Comparison of ENCODE assay signal across 1 cellular context in the genomic region with DNA sequence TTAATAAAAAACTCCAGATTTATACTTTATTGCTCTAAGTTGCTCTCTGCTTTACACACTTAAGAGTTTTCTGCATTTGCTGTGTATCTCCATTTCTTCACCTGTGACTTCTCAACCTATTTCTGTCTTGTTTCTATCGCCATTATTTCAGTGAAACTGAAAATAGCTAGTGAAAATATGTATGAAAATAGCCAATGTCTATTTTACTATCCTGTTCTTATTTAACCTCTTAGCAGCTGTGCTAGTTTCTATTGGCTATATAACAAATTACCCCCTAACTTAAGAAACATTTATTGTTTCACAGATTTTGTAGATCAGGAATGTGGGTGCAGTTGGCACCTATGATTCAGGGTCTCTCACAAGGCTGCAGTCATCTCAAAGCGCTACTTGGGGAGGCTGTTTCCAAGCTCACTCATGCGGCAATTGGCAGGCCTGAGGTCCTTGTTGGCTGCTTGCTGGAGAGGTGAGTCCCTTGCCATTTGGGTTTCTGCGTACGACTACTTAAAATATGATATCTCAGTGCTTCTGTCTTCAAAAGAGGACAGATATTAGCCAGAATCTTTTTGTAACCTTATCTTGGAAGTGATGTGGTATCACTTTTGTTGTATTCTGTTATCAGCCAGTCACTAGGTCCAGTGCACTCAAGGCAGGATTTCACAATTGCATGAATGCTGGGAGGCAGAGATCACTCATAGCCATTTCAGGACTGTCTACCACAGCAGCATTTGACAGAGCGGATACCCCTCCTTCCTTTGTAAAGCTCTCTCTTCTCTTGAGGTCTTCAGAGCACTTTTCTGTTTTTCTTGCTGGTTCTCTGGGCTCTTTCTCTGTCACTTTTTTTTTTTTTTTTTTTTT.
TF ChIP-seq lines count a peak whose summit lies in the region.

No MANE protein-coding gene starts in this region.

TF ChIP-seq in WTC11, 78 proteins besides CTCF, POLR2A, EP300 and RAD21 (continued from another document):
- TF ChIP-seq, protein P1, sequence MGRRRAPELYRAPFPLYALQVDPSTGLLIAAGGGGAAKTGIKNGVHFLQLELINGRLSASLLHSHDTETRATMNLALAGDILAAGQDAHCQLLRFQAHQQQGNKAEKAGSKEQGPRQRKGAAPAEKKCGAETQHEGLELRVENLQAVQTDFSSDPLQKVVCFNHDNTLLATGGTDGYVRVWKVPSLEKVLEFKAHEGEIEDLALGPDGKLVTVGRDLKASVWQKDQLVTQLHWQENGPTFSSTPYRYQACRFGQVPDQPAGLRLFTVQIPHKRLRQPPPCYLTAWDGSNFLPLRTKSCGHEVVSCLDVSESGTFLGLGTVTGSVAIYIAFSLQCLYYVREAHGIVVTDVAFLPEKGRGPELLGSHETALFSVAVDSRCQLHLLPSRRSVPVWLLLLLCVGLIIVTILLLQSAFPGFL (CRISPR knock-in tag; IDR thresholded peaks at IDR 0.05; ENCODE audit: borderline replicate concordance) = no peak
- no peak for TF ChIP-seq MAX (CRISPR knock-in tag; IDR thresholded peaks at IDR 0.05)
- TF ChIP-seq ATF2 (CRISPR knock-in tag; IDR thresholded peaks at IDR 0.05; ENCODE audit: borderline replicate concordance, low read depth) = no peak
- no peak for TF ChIP-seq PRDM15 (CRISPR knock-in tag; IDR thresholded peaks at IDR 0.05)
- TF ChIP-seq, protein P2, sequence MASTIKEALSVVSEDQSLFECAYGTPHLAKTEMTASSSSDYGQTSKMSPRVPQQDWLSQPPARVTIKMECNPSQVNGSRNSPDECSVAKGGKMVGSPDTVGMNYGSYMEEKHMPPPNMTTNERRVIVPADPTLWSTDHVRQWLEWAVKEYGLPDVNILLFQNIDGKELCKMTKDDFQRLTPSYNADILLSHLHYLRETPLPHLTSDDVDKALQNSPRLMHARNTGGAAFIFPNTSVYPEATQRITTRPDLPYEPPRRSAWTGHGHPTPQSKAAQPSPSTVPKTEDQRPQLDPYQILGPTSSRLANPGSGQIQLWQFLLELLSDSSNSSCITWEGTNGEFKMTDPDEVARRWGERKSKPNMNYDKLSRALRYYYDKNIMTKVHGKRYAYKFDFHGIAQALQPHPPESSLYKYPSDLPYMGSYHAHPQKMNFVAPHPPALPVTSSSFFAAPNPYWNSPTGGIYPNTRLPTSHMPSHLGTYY (CRISPR knock-in tag; IDR thresholded peaks at IDR 0.05) = no peak
- TF ChIP-seq TP53 (CRISPR knock-in tag; IDR thresholded peaks at IDR 0.05) = no peak
- no peak for TF ChIP-seq STAT6 (CRISPR knock-in tag; conservative IDR thresholded peaks at IDR 0.05; ENCODE audit: low read depth)
- TF ChIP-seq, protein P3, sequence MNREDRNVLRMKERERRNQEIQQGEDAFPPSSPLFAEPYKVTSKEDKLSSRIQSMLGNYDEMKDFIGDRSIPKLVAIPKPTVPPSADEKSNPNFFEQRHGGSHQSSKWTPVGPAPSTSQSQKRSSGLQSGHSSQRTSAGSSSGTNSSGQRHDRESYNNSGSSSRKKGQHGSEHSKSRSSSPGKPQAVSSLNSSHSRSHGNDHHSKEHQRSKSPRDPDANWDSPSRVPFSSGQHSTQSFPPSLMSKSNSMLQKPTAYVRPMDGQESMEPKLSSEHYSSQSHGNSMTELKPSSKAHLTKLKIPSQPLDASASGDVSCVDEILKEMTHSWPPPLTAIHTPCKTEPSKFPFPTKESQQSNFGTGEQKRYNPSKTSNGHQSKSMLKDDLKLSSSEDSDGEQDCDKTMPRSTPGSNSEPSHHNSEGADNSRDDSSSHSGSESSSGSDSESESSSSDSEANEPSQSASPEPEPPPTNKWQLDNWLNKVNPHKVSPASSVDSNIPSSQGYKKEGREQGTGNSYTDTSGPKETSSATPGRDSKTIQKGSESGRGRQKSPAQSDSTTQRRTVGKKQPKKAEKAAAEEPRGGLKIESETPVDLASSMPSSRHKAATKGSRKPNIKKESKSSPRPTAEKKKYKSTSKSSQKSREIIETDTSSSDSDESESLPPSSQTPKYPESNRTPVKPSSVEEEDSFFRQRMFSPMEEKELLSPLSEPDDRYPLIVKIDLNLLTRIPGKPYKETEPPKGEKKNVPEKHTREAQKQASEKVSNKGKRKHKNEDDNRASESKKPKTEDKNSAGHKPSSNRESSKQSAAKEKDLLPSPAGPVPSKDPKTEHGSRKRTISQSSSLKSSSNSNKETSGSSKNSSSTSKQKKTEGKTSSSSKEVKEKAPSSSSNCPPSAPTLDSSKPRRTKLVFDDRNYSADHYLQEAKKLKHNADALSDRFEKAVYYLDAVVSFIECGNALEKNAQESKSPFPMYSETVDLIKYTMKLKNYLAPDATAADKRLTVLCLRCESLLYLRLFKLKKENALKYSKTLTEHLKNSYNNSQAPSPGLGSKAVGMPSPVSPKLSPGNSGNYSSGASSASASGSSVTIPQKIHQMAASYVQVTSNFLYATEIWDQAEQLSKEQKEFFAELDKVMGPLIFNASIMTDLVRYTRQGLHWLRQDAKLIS (CRISPR knock-in tag; IDR thresholded peaks at IDR 0.05; ENCODE audit: borderline replicate concordance) = no peak
- TF ChIP-seq, protein P4, sequence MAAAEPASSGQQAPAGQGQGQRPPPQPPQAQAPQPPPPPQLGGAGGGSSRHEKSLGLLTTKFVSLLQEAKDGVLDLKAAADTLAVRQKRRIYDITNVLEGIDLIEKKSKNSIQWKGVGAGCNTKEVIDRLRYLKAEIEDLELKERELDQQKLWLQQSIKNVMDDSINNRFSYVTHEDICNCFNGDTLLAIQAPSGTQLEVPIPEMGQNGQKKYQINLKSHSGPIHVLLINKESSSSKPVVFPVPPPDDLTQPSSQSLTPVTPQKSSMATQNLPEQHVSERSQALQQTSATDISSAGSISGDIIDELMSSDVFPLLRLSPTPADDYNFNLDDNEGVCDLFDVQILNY (CRISPR knock-in tag; IDR thresholded peaks at IDR 0.05) = no peak
- TF ChIP-seq ETV6 (CRISPR knock-in tag; IDR thresholded peaks at IDR 0.05) = no peak
